Comparison of ENCODE assay signal across 19 cellular contexts in genomic region chr14:65783576-65783975, GRCh38.
DNase-seq lines count a peak whose midpoint lies in the region; ATAC-seq and TF ChIP-seq lines count a peak whose summit lies in the region.
"Had no signal": no experiment of that assay in that cellular context is flagged by ENCODE, and none has a peak within 500 bp of the region (broad histone marks: within the 10 kb centered on the region; RNA-seq: fewer than 3 reads in every experiment).

No MANE protein-coding gene starts in this region.

- in situ Hi-C loops in G401 (cut with HindIII; ENCODE audit: low sequenced_read_pairs), result no loop called here

- peak overlapping the region; percentile 38; the same call in 1 of the 2 replicates for H3K27ac ChIP-seq in SK-N-MC
- H3K27ac ChIP-seq in upper lobe of right lung, result no peak overlapping the region
- H3K27ac ChIP-seq: C4-2B had no signal

- H3K9ac ChIP-seq in SK-N-MC (ENCODE audit: insufficient read length), result no peak overlapping the region

- intact Hi-C loops in upper lobe of right lung (cut with DNase I), result no loop called here

- peak overlapping the region; percentile 17 for H3K4me3 ChIP-seq in SK-N-MC
- no peak overlapping the region for H3K4me3 ChIP-seq in upper lobe of right lung
- H3K4me3 ChIP-seq in BE2C (ENCODE audit: low read depth, low read length), result no peak overlapping the region
- H3K4me3 ChIP-seq: K562 had no signal

- H3K4me1 ChIP-seq in upper lobe of right lung, result no peaks in the 10 kb centered on the region
- no peaks in the 10 kb centered on the region for H3K4me1 ChIP-seq in BE2C

- H3K36me3 ChIP-seq in SK-N-MC (ENCODE audit: insufficient read depth, low read length) (no peaks in the 10 kb centered on the region), upper lobe of right lung (no peaks in the 10 kb centered on the region), BE2C (no peaks in the 10 kb centered on the region)

- H3K9me3 ChIP-seq in SK-N-MC (ENCODE audit: low read depth, low read length), result no peaks in the 10 kb centered on the region
- H3K9me3 ChIP-seq in upper lobe of right lung, result no peaks in the 10 kb centered on the region
- H3K9me3 ChIP-seq in BE2C, result no peaks in the 10 kb centered on the region

- TF ChIP-seq CTCF in upper lobe of right lung (IDR thresholded peaks at IDR 0.05) (no peak), BE2C (IDR thresholded peaks at IDR 0.05; ENCODE audit: low read depth, low read length) (no peak)

- peak; percentile 96 for DNase-seq in G401 (ENCODE audit: low spot score)
- no peak for DNase-seq in SK-N-MC (ENCODE audit: low read depth, low spot score)
- peak; percentile 85 for DNase-seq in cerebellum (ENCODE audit: low spot score)
- DNase-seq in myocyte (ENCODE audit: low read depth), result peak; percentile 9
- no peak for DNase-seq in upper lobe of right lung
- no peak for DNase-seq in BE2C
- DNase-seq in AML-193 (lab: John Stamatoyannopoulos, UW), result no peak
- DNase-seq: Calu3; CD8-positive, alpha-beta memory T cell; MM.1S; NCI-H1092; NCI-H1436; NCI-H187 treated with DMSO at 0.1 percent for 48 hours; NCI-H2107; NK-92 treated with Interleukin-12 subunit alpha and Interleukin-12 subunit beta, amount 100 ng/mL, for 24 hours; SIG-M5 had no signal

- no peaks in the 10 kb centered on the region for H3K27me3 ChIP-seq in upper lobe of right lung
- H3K27me3 ChIP-seq in BE2C, result no peaks in the 10 kb centered on the region

- ATAC-seq in upper lobe of right lung, result no peak
- ATAC-seq: K562, Panc1 had no signal

Comparison
In these comparisons a context has a peak if more than half of its experiments do, and no peak if none do; other contexts are left out.
1. DNase-seq: peak in G401 (single experiment), cerebellum (single experiment) and myocyte (single experiment); none in SK-N-MC (single experiment), upper lobe of right lung (single experiment), BE2C (single experiment) and AML-193 (0 of 2).